ENCODE assay signal across 9 cellular contexts in genomic region chr10:70440296-70441160, GRCh38. TPM values are rescaled to one million over a fixed set of nuclear protein-coding genes. Genes with fewer than 3 reads are reported as not detected.
DNase-seq lines count a peak whose midpoint lies in the region; ATAC-seq and FAIRE-seq lines count a peak whose summit lies in the region.
"Had no signal": no experiment of that assay in that cellular context is flagged by ENCODE, and none has a peak within 500 bp of the region (broad histone marks: within the 10 kb centered on the region; RNA-seq: fewer than 3 reads in every experiment).

No MANE protein-coding gene starts in this region.

- peak; percentile 11 to 15 for ATAC-seq in left cardiac atrium
- no peak for ATAC-seq in HG02610 (IDR thresholded peaks at IDR 0.05; ENCODE audit: unreplicated experiment)

- intact Hi-C loops in left cardiac atrium (cut with DNase I), result no loop called here

- peaks cover 2% of the 10 kb centered on the region for H3K4me1 ChIP-seq in rectal smooth muscle tissue (ENCODE audit: control insufficient read depth, insufficient read depth, low read length)

- H3K9ac ChIP-seq in rectal smooth muscle tissue (ENCODE audit: low read length), result no peak overlapping the region

- no peak for FAIRE-seq in HTR-8/SVneo (lab: Jason Lieb, UNC)
- FAIRE-seq: GM12891 had no signal

- no peaks in the 10 kb centered on the region; the same call in none of the 2 replicates for H3K27me3 ChIP-seq in H7 (ENCODE audit: control insufficient read depth, insufficient read depth, low read length)
- peaks cover 16% of the 10 kb centered on the region for H3K27me3 ChIP-seq in rectal smooth muscle tissue (ENCODE audit: control insufficient read depth, insufficient read depth, low read length)

- no peak overlapping the region for H3K27ac ChIP-seq in rectal smooth muscle tissue (ENCODE audit: low read depth, low read length)

- DNase-seq in H7, result peak; percentile 78
- peak; percentile 30 to 47 for DNase-seq in activated T-cell treated with anti-CD3 and anti-CD28 coated beads, Interleukin-2, amount 50 U/mL, for 48 hours
- DNase-seq in left cardiac atrium, result no peak
- DNase-seq in NCI-H1417 treated with DMSO at 0.1 percent for 48 hours (lab: John Stamatoyannopoulos, UW), result no peak
- DNase-seq in HTR-8/SVneo (ENCODE audit: insufficient read length, low spot score), result no peak
- no peak for DNase-seq in superior temporal gyrus (ENCODE audit: extremely low spot score)

- peak overlapping the region; percentile 79 for H3K4me3 ChIP-seq in H7 (ENCODE audit: insufficient read depth, low read depth, low read length)
- peak overlapping the region; percentile 45 for H3K4me3 ChIP-seq in rectal smooth muscle tissue (ENCODE audit: low read length)

- H3K36me3 ChIP-seq in H7 (replicated peaks; ENCODE audit: control insufficient read depth, insufficient read depth, low read length) (peaks cover 6% of the 10 kb centered on the region), rectal smooth muscle tissue (ENCODE audit: control insufficient read depth, insufficient read depth, low read length) (no peaks in the 10 kb centered on the region)

RNA-seq across cellular contexts. Expression of gene NODAL, which starts 1.0 kb away (rescaled TPM):
- total RNA-seq in H7 (2014; rRNA removed; shearing (Covaris generic)), result 151 and 252 TPM in 2 replicates
- total RNA-seq in left cardiac atrium, result not detected

RNA-seq across cellular contexts. Expression of gene EIF4EBP2, which starts 36.6 kb away (rescaled TPM):
- total RNA-seq in H7 (2014; rRNA removed; shearing (Covaris generic)), result 68.6 and 78.0 TPM in 2 replicates
- 100 to 1,000 TPM in 1 of 2 donors, 10 to 100 TPM in 1; 82.9 to 101 TPM for total RNA-seq in left cardiac atrium

RNA-seq across cellular contexts. Expression of gene PALD1, which starts 38.0 kb away (rescaled TPM):
- total RNA-seq in H7 (2014; rRNA removed; shearing (Covaris generic)), result 51.9 and 53.2 TPM in 2 replicates
- 1 to 10 TPM; 4.4 to 8.3 TPM for total RNA-seq in left cardiac atrium

RNA-seq across cellular contexts. Expression of gene LRRC20, which starts 58.1 kb away (rescaled TPM):
- total RNA-seq in H7 (2014; rRNA removed; shearing (Covaris generic)), result 26.6 and 27.8 TPM in 2 replicates
- 10 to 100 TPM; 17.6 to 43.3 TPM for total RNA-seq in left cardiac atrium

Comparison
In these comparisons a context has a peak if more than half of its experiments do, and no peak if none do; other contexts are left out.
1. DNase-seq: peak in H7 (single experiment) and activated T-cell treated with anti-CD3 and anti-CD28 coated beads, Interleukin-2, amount 50 U/mL, for 48 hours (2 of 2); none in left cardiac atrium (single experiment), NCI-H1417 treated with DMSO at 0.1 percent for 48 hours (single experiment), HTR-8/SVneo (single experiment) and superior temporal gyrus (single experiment).
2. RNA of gene NODAL, which starts 1.0 kb away (total RNA-seq): 151 to 252 TPM in H7; not detected in left cardiac atrium; every median in the first group is over 100 times any median in the second.